ENCODE assay signal across 5 cellular contexts in genomic region chr6:166813461-166813860, GRCh38.
"Had no signal": no experiment of that assay in that cellular context is flagged by ENCODE, and none has a peak within 500 bp of the region (broad histone marks: within the 10 kb centered on the region; RNA-seq: fewer than 3 reads in every experiment).

No MANE protein-coding gene starts in this region.

- ATAC-seq: GM23338, K562 had no signal

- DNase-seq: H9, HCEC 1CT, IMR-90 had no signal
